13 cellular contexts compared by ENCODE assay signal in the genomic region with DNA sequence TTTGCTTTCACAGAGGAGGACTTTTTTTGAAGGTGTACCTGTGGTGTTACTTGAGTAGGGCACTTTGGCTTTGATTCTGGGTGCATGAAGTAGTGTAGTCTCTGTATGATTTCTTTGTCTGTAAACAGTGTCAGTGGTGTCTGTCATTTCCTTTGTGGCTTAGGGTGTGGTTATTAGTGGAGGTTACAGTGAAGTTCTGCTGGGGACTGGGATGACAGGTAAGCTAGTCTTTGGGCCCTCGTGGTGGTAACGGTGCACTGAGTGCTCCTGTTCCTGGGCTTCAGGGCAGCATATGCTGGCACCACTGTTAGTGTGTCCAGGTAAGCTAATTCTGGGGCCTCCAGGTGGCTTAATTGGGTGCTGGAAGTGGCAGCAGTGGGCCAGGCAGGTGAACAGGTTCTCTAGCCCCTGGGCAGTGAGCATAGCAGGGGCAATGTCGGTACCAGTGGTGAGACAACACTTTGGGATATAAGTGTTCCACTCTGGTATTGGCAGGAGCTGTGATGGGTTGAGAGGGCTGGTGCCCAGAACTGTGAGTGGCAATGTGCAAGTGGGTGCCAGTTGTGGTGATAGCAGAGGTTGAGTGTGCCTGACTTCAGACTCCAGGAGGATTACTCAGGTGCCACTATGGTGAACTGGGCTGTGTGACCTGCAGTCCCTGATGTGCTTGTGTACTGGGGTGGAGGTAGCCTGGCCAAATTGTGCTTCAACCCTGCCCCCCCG. TPM values are rescaled to one million over a fixed set of nuclear protein-coding genes. Genes with fewer than 3 reads are reported as not detected.
DNase-seq lines count a peak whose midpoint lies in the region; ATAC-seq, FAIRE-seq and TF ChIP-seq lines count a peak whose summit lies in the region.
"Had no signal": no experiment of that assay in that cellular context is flagged by ENCODE, and none has a peak within 500 bp of the region (broad histone marks: within the 10 kb centered on the region; RNA-seq: fewer than 3 reads in every experiment).

No MANE protein-coding gene starts in this region.

- no peaks in the 10 kb centered on the region for H3K9me3 ChIP-seq in kidney (ENCODE audit: control insufficient read depth in 1 of 2, low read length in 2 of 2)
- H3K9me3 ChIP-seq: gastrocnemius medialis had no signal

- peak; percentile 10 for DNase-seq in stimulated activated CD4-positive, alpha-beta T cell treated with anti-CD3 and anti-CD28 coated beads, Interleukin-4, amount 100 ng/mL, for 24 hours
- DNase-seq in stimulated activated CD4-positive, alpha-beta T cell treated with anti-CD3 and anti-CD28 coated beads, Interleukin-2, amount 100 ng/mL, for 48 hours, result no peak
- DNase-seq in T-helper 9 cell (peak; percentile 34), NCI-H1105 treated with DMSO at 0.1 percent for 48 hours (lab: John Stamatoyannopoulos, UW) (no peak), kidney (no peak), occipital lobe (lab: John Stamatoyannopoulos, UW) (no peak), COR-L47 (lab: John Stamatoyannopoulos, UW) (no peak)
- DNase-seq in activated naive CD4-positive, alpha-beta T cell treated with anti-CD3 and anti-CD28 coated beads, Interleukin-2, amount 50 U/mL, for 72 hours (ENCODE audit: low spot score in 2 of 2), result no peak
- DNase-seq: DMS79, gastrocnemius medialis, GOT3, NCI-H2107 had no signal

- no peaks in the 10 kb centered on the region for H3K4me1 ChIP-seq in kidney (ENCODE audit: control insufficient read depth in 1 of 2, insufficient read depth in 1 of 2, low read depth in 1 of 2, low read length in 2 of 2)
- H3K4me1 ChIP-seq: gastrocnemius medialis had no signal

- no peak for FAIRE-seq in kidney (lab: Jason Lieb, UNC)

- ATAC-seq in activated naive CD4-positive, alpha-beta T cell treated with anti-CD3 and anti-CD28 coated beads, Interleukin-2, amount 50 U/mL, for 72 hours, result peak; percentile 50 to 84
- ATAC-seq: gastrocnemius medialis had no signal

- peak overlapping the region in 1 of 2 donors; percentile 59 for H3K27ac Mint-ChIP-seq in activated naive CD4-positive, alpha-beta T cell treated with anti-CD3 and anti-CD28 coated beads, Interleukin-2, amount 50 U/mL, for 72 hours

- no peak overlapping the region for H3K9ac ChIP-seq in kidney (ENCODE audit: low read length in 2 of 2)

- H3K36me3 ChIP-seq in kidney (ENCODE audit: control insufficient read depth in 1 of 2, insufficient read depth in 2 of 2, low read length in 2 of 2), result no peaks in the 10 kb centered on the region
- H3K36me3 ChIP-seq: gastrocnemius medialis had no signal

- no peak for TF ChIP-seq CTCF in kidney (IDR thresholded peaks at IDR 0.05; ENCODE audit: borderline replicate concordance, extremely low read depth, insufficient read depth)

- no peak overlapping the region for H3K4me3 ChIP-seq in kidney (ENCODE audit: low read length in 2 of 2)
- H3K4me3 ChIP-seq: gastrocnemius medialis had no signal

- H3K9me3 Mint-ChIP-seq in activated naive CD4-positive, alpha-beta T cell treated with anti-CD3 and anti-CD28 coated beads, Interleukin-2, amount 50 U/mL, for 72 hours, result peaks cover 5 to 7% of the 10 kb centered on the region in 2 donors

- peaks cover 6% of the 10 kb centered on the region in 2 donors for H3K36me3 Mint-ChIP-seq in activated naive CD4-positive, alpha-beta T cell treated with anti-CD3 and anti-CD28 coated beads, Interleukin-2, amount 50 U/mL, for 72 hours

- intact Hi-C loops in kidney (cut with DNase I), result no loop called here

- H3K27ac ChIP-seq in kidney (ENCODE audit: low read depth in 2 of 2, low read length in 2 of 2), result no peak overlapping the region
- H3K27ac ChIP-seq: gastrocnemius medialis had no signal

RNA-seq across cellular contexts. Expression of a gene that starts 26.0 kb away (rescaled TPM):
- 1 to 10 TPM in 1 of 2 donors, under 1 TPM in 1; 0.18 to 4.4 TPM for total RNA-seq in activated naive CD4-positive, alpha-beta T cell treated with anti-CD3 and anti-CD28 coated beads, Interleukin-2, amount 50 U/mL, for 72 hours
- total RNA-seq in kidney, result 1.4 TPM
- not detected for polyA plus RNA-seq in kidney (ENCODE audit: insufficient read depth, low read depth, low replicate concordance)
- total RNA-seq in occipital lobe, result not detected
- total RNA-seq: gastrocnemius medialis, SK-MEL-5 had no signal

RNA-seq across cellular contexts. Expression of a gene that starts 36.6 kb away (rescaled TPM):
- total RNA-seq in activated naive CD4-positive, alpha-beta T cell treated with anti-CD3 and anti-CD28 coated beads, Interleukin-2, amount 50 U/mL, for 72 hours, result not detected
- total RNA-seq in kidney (not detected), occipital lobe (not detected)
- not detected for polyA plus RNA-seq in kidney (ENCODE audit: insufficient read depth, low read depth, low replicate concordance)
- total RNA-seq: gastrocnemius medialis had no signal

Comparison
In these comparisons a context has a peak if more than half of its experiments do, and no peak if none do; other contexts are left out.
1. DNase-seq: peak in stimulated activated CD4-positive, alpha-beta T cell treated with anti-CD3 and anti-CD28 coated beads, Interleukin-4, amount 100 ng/mL, for 24 hours (single experiment) and T-helper 9 cell (single experiment); none in stimulated activated CD4-positive, alpha-beta T cell treated with anti-CD3 and anti-CD28 coated beads, Interleukin-2, amount 100 ng/mL, for 48 hours (0 of 2), activated naive CD4-positive, alpha-beta T cell treated with anti-CD3 and anti-CD28 coated beads, Interleukin-2, amount 50 U/mL, for 72 hours (0 of 2), NCI-H1105 treated with DMSO at 0.1 percent for 48 hours (single experiment), kidney (single experiment), occipital lobe (single experiment) and COR-L47 (single experiment).